Comparison of ENCODE assay signal across 9 cellular contexts in the genomic region with DNA sequence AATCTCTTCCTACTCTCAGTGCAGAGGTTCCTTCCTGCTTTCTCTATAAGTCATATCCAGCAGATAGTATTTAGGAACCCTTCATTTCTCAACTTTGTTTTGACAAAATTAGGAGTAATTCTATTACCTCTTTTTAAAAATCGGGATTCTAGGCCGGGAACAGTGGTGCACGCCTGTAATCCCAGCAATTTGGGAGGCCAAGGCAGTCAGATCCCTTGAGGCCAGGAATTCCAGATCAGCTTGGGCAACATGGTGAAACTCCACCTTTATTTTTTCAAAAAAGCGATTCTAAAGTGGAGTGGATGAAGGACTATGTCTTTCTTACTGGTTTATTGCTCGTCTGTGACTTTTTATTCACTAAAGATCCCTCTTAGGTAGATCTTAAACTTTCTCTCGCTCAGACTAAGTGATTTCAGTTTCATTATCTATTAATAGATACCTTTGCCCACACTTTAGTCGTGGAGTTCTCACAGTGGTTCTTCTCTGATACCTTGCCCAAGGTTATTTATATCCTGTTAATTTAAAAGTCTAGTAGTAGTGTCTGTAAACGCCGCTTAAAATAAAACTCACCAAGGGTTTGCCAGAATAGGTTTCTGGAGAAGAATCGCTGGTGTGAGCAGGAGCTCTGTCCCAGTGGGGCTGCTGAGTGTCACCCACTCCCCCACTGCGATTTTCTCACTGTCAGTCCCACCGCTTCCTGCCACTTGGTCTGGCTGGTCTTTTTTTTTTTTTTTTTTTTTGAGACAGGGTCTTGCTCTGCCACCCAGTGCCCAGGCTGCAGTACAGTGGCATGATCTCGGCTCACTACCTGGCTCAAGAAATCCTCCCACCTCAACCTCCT. TPM values are rescaled to one million over a fixed set of nuclear protein-coding genes. Genes with fewer than 3 reads are reported as not detected.
DNase-seq lines count a peak whose midpoint lies in the region; ATAC-seq, FAIRE-seq and TF ChIP-seq lines count a peak whose summit lies in the region.
"Had no signal": no experiment of that assay in that cellular context is flagged by ENCODE, and none has a peak within 500 bp of the region (broad histone marks: within the 10 kb centered on the region; RNA-seq: fewer than 3 reads in every experiment).

No MANE protein-coding gene starts in this region.

- ATAC-seq in GM19468 (IDR thresholded peaks at IDR 0.05; ENCODE audit: extremely low read depth, unreplicated experiment) (peak; percentile 50), HG03575 (IDR thresholded peaks at IDR 0.05; ENCODE audit: extremely low read depth, insufficient number of reproducible peaks, low FRiP score, unreplicated experiment) (peak; percentile 75), GM12878 (peak; percentile 76)

- H2AFZ ChIP-seq in GM12878 (ENCODE audit: control insufficient read depth, low read depth, low read length): no peak overlapping the region; the same call in 1 of the 2 replicates

- H3K4me1 ChIP-seq in BLaER1 treated with 17β-estradiol and CSF1 and Interleukin-3, amounts not matched to agents 10 nM and 100 nM: peaks cover 34 to 79% (median 74%) of the 10 kb centered on the region in 10 experiments
- H3K4me1 ChIP-seq in GM12878 (ENCODE audit: control insufficient read depth, insufficient read depth, low read length): peaks cover 38% of the 10 kb centered on the region

- peak overlapping the region; percentile 78 to 99 (median 91) for H3K4me2 ChIP-seq in BLaER1 treated with 17β-estradiol and CSF1 and Interleukin-3, amounts not matched to agents 10 nM and 100 nM
- H3K4me2 ChIP-seq in GM12878 (ENCODE audit: control insufficient read depth, insufficient read depth): peak overlapping the region; percentile 82

- WGBS in GM12878 (ENCODE audit: insufficient coverage, insufficient replicate concordance, low lambda C conversion rate, missing lambda C conversion rate): under 1% methylated on average over 13 of the region's 13 CpGs

- SMC1A ChIA-PET in GM12878 (lab: Charles Lee; ENCODE audit: uncharacterized antibody, unreplicated experiment): interaction anchor here (0.7 to 3.5 kb wide), 16 partner anchors 8 to 204 kb away, joined by 3 to 46 read pairs (median 5); a partner anchor contains a TSS

- in situ Hi-C loops in GM12878 (cut with MboI): loop anchor here (5.0 kb wide), 1 partner anchor 133 kb away; no protein-coding TSS in a partner anchor

- intact Hi-C loops in GM12878 (cut with micrococcal nuclease; ENCODE audit: unreplicated experiment): no loop called here

- peak overlapping the region; percentile 36 to 77 (median 67); a peak in 21 of 22 replicates for H3K9ac ChIP-seq in BLaER1 treated with 17β-estradiol and CSF1 and Interleukin-3, amounts not matched to agents 10 nM and 100 nM
- H3K9ac ChIP-seq in GM12878 (ENCODE audit: control insufficient read depth, insufficient read depth, low read length): peak overlapping the region; percentile 39; the same call in 1 of the 2 replicates

- peaks cover 6% of the 10 kb centered on the region for H3K79me2 ChIP-seq in GM12878 (ENCODE audit: control insufficient read depth, insufficient read depth, low read length)

- TF ChIP-seq POLR2A in GM12878 (IDR thresholded peaks at IDR 0.05; ENCODE audit: low read depth, low read length): no peak

- TF ChIP-seq EP300 in GM12878 (IDR thresholded peaks at IDR 0.05; ENCODE audit: borderline replicate concordance in 1 of 2, control insufficient read depth in 1 of 2, low read depth in 2 of 2, low read length in 2 of 2): no peak

- DNase-seq in GM12878 (ENCODE audit: low read depth, low spot score): peak; percentile 79
- peak; percentile 11 for DNase-seq in stimulated activated CD8-positive, alpha-beta memory T cell treated with anti-CD3 and anti-CD28 coated beads, Interleukin-7, amount 100 ng/mL, for 24 hours (ENCODE audit: low read depth)
- no peak for DNase-seq in EL
- DNase-seq in H7: no peak
- DNase-seq in DMS 273 (lab: John Stamatoyannopoulos, UW; ENCODE audit: unreplicated experiment): no peak

- CTCF ChIA-PET in GM12878 (lab: Yijun Ruan, JAX): interaction anchor here (1.1 to 2.4 kb wide), 4 partner anchors 27 to 135 kb away, joined by 3 to 18 read pairs (median 7); a partner anchor contains a TSS

- peak overlapping the region in 10 of 11 experiments; percentile 4 to 75 (median 66); a peak in 16 of 22 replicates for H3K27ac ChIP-seq in BLaER1 treated with 17β-estradiol and CSF1 and Interleukin-3, amounts not matched to agents 10 nM and 100 nM
- H3K27ac ChIP-seq in GM12878 (ENCODE audit: control insufficient read depth, insufficient read depth): peak overlapping the region; percentile 80

- BruUV-seq in GM12878 (replicated peaks; lab: Mats Ljungman, UMichigan): no TSS peak

- FAIRE-seq in GM12878 (lab: Jason Lieb, UNC): peak; percentile 92

- peak overlapping the region; percentile 35 to 62 (median 52) for H3K4me3 ChIP-seq in BLaER1 treated with 17β-estradiol and CSF1 and Interleukin-3, amounts not matched to agents 10 nM and 100 nM
- H3K4me3 ChIP-seq in GM12878: peak overlapping the region; percentile 65
- H3K4me3 ChIP-seq in H7 (ENCODE audit: insufficient read depth, low read depth, low read length): no peak overlapping the region
- H3K4me3 ChIP-seq: lung had no signal

- 0 out of 6 replicates have a peak, but pooled peaks of 1 of the 3 experiments have one; percentile 4 for TF ChIP-seq CTCF in GM12878 (IDR thresholded peaks at IDR 0.05 in 2 of 3, conservative IDR thresholded peaks at IDR 0.05 in 1 of 3; ENCODE audit: control insufficient read depth in 2 of 3, extremely low read depth in 1 of 3, insufficient read depth in 1 of 3, low read depth in 3 of 3, low read length in 3 of 3)

- POLR2A ChIA-PET in GM12878 (lab: Charles Lee): interaction anchor here (0.7 to 2.1 kb wide), 8 partner anchors 10 to 91 kb away, joined by 4 to 14 read pairs (median 6); a partner anchor contains a TSS

- no peaks in the 10 kb centered on the region for H4K20me1 ChIP-seq in BLaER1 treated with 17β-estradiol and CSF1 and Interleukin-3, amounts not matched to agents 10 nM and 100 nM
- no peaks in the 10 kb centered on the region for H4K20me1 ChIP-seq in GM12878 (ENCODE audit: control insufficient read depth, insufficient read depth)

- RAD21 ChIA-PET in GM12878 (lab: Charles Lee; ENCODE audit: unreplicated experiment): interaction anchor here (0.7 to 4.5 kb wide), 16 partner anchors 9 to 1111 kb away, joined by 3 to 65 read pairs (median 4); a partner anchor contains a TSS

- no peaks in the 10 kb centered on the region for H3K9me3 ChIP-seq in BLaER1 treated with 17β-estradiol and CSF1 and Interleukin-3, amounts not matched to agents 10 nM and 100 nM (replicated peaks in 1 of 11)
- H3K9me3 ChIP-seq in GM12878 (replicated peaks; ENCODE audit: control insufficient read depth, insufficient read depth, low read length): no peaks in the 10 kb centered on the region

- no peaks in the 10 kb centered on the region for H3K36me3 ChIP-seq in BLaER1 treated with 17β-estradiol and CSF1 and Interleukin-3, amounts not matched to agents 10 nM and 100 nM
- H3K36me3 ChIP-seq in GM12878 (ENCODE audit: control insufficient read depth in 2 of 2, insufficient read depth in 2 of 2, low read length in 1 of 2): no peaks in the 10 kb centered on the region
- no peaks in the 10 kb centered on the region for H3K36me3 ChIP-seq in H7 (replicated peaks; ENCODE audit: control insufficient read depth, insufficient read depth, low read length)

- H3K27me3 ChIP-seq in BLaER1 treated with 17β-estradiol and CSF1 and Interleukin-3, amounts not matched to agents 10 nM and 100 nM: peaks cover 0 to 61% (median 0%) of the 10 kb centered on the region in 11 experiments; a peak in 4 of 22 replicates
- H3K27me3 ChIP-seq in GM12878 (replicated peaks in 1 of 2; ENCODE audit: control insufficient read depth in 2 of 2, insufficient read depth in 2 of 2, low read length in 1 of 2) (no peaks in the 10 kb centered on the region), H7 (ENCODE audit: control insufficient read depth, insufficient read depth, low read length) (no peaks in the 10 kb centered on the region)

- no peak for TF ChIP-seq RAD21 in GM12878 (IDR thresholded peaks at IDR 0.05; ENCODE audit: insufficient read depth, low read depth, low read length)

TF ChIP-seq in GM12878, 131 proteins besides CTCF, POLR2A, EP300 and RAD21 (continues in another document):
- TF ChIP-seq ZNF384 (IDR thresholded peaks at IDR 0.05; ENCODE audit: borderline replicate concordance, low read depth, low read length): peak; percentile 76
- TF ChIP-seq PAX5 (IDR thresholded peaks at IDR 0.05; ENCODE audit: borderline replicate concordance, low read depth, low read length): 0 out of 2 replicates have a peak, but pooled peaks have one; percentile 11
- TF ChIP-seq IKZF1 (conservative IDR thresholded peaks at IDR 0.05): peak; percentile 39; the same call in 1 of the 2 replicates
- no peak for TF ChIP-seq FOXK2 (IDR thresholded peaks at IDR 0.05)

RNA-seq across cellular contexts. Expression of a gene that starts 27.0 kb away (rescaled TPM):
- total RNA-seq in GM12878 (2013; cell fraction: nucleolus; rRNA removed): 766 and 777 TPM in 2 replicates
- total RNA-seq in GM12878 (2014; rRNA removed) (77.0 and 90.4 TPM in 2 replicates), GM12878 (2014; rRNA removed; fragmentation: Illumina TruSeq; extraction: Trizol) (64.0 and 66.4 TPM in 2 replicates), GM12878 (2021) (77.8 and 85.2 TPM in 2 replicates)
- polyA plus RNA-seq in GM12878 (2011; ENCODE audit: low read depth): 39.6 TPM
- polyA plus RNA-seq in GM12878 (2011; rRNA removed) (90.9 and 101 TPM in 2 replicates), GM12878 (2014; fragmentation: Illumina TruSeq; extraction: Trizol) (74.3 and 94.5 TPM in 2 replicates), GM12878 (2014; fragmentation: Nextera tagmentation; extraction: Ambion mirVana) (1 to 10 TPM; 8.5 to 9.5 TPM), GM12878 (2014; rRNA removed) (47.1 and 47.5 TPM in 2 replicates), GM12878 (2016; fragmentation: Nextera tagmentation; extraction: Ambion mirVana) (10 to 100 TPM; 74.5 TPM)
- 65.6 and 84.8 TPM in 2 replicates for polyA plus RNA-seq in GM12878 (2011; cell fraction: cytosol; rRNA removed)
- 169 and 183 TPM in 2 replicates for polyA plus RNA-seq in GM12878 (2011; cell fraction: nucleus; rRNA removed)
- polyA plus RNA-seq in GM12878 (2012): 45.1 and 70.5 TPM in 2 replicates
- 177 and 187 TPM in 2 replicates for polyA minus RNA-seq in GM12878 (2011; rRNA and poly(A)+ RNA removed)
- 53.1 and 74.4 TPM in 2 replicates for polyA minus RNA-seq in GM12878 (2011; cell fraction: cytosol; rRNA and poly(A)+ RNA removed)
- polyA minus RNA-seq in GM12878 (2011; cell fraction: nucleus; rRNA and poly(A)+ RNA removed): 194 and 231 TPM in 2 replicates
- 19.6 and 25.5 TPM in 2 replicates for total RNA-seq in H7 (2014; rRNA removed; shearing (Covaris generic))

Comparison
In these comparisons a context has a peak if more than half of its experiments do, and no peak if none do; other contexts are left out.
1. DNase-seq: peak in GM12878 (single experiment) and stimulated activated CD8-positive, alpha-beta memory T cell treated with anti-CD3 and anti-CD28 coated beads, Interleukin-7, amount 100 ng/mL, for 24 hours (single experiment); none in EL (single experiment), H7 (single experiment) and DMS 273 (single experiment).
2. Peak in every context shown above with its lines, with median percentiles within 50 percentile points of each other: ATAC-seq.